6 cellular contexts compared by ENCODE assay signal in genomic region chr1:154956557-154956956, GRCh38. TPM values are rescaled to one million over a fixed set of nuclear protein-coding genes. Genes with fewer than 3 reads are reported as not detected.
A peak's percentile ranks its signal among the peaks of the same experiment; 100 is the strongest.
DNase-seq lines count a peak whose midpoint lies in the region; ATAC-seq, FAIRE-seq and TF ChIP-seq lines count a peak whose summit lies in the region.

No MANE protein-coding gene starts in this region.

- no peaks in the 10 kb centered on the region for H3K9me3 ChIP-seq in tibial artery

- H3K9me3 Mint-ChIP-seq in activated CD4-positive, alpha-beta T cell treated with anti-CD3 and anti-CD28 coated beads, Interleukin-2, amount 10 ng/mL, durations not matched to agents 24 days and 14 days = no peaks in the 10 kb centered on the region

- FAIRE-seq in GM19239 (lab: Jason Lieb, UNC) = no peak

- no peaks in the 10 kb centered on the region for H3K27me3 Mint-ChIP-seq in activated CD4-positive, alpha-beta T cell treated with anti-CD3 and anti-CD28 coated beads, Interleukin-2, amount 10 ng/mL, durations not matched to agents 24 days and 14 days

- intact Hi-C loops in activated CD4-positive, alpha-beta T cell treated with anti-CD3 and anti-CD28 coated beads, Interleukin-2, amount 10 ng/mL, durations not matched to agents 24 days and 14 days (cut with micrococcal nuclease) = loop anchor here (1.0 kb wide), 2 partner anchors 18 to 44 kb away; partner anchors contain the start of gene CKS1B
- intact Hi-C loops in left cardiac atrium (cut with DNase I) (no loop called here), tibial artery (cut with DNase I; ENCODE audit: low total_unique reads) (no loop called here)

- H3K4me1 Mint-ChIP-seq in activated CD4-positive, alpha-beta T cell treated with anti-CD3 and anti-CD28 coated beads, Interleukin-2, amount 10 ng/mL, durations not matched to agents 24 days and 14 days = peaks cover 62% of the 10 kb centered on the region

- peaks cover 0 to 22% (median 14%) of the 10 kb centered on the region in 3 donors for H3K36me3 ChIP-seq in tibial artery

- H3K27ac Mint-ChIP-seq in activated CD4-positive, alpha-beta T cell treated with anti-CD3 and anti-CD28 coated beads, Interleukin-2, amount 10 ng/mL, durations not matched to agents 24 days and 14 days = peak overlapping the region; percentile 96

- no peaks in the 10 kb centered on the region for H3K27me3 ChIP-seq in tibial artery

- peaks cover 7 to 70% (median 57%) of the 10 kb centered on the region in 4 donors for H3K4me1 ChIP-seq in tibial artery

- peak; percentile 7 to 28 for ATAC-seq in left cardiac atrium
- ATAC-seq in HG02981 (IDR thresholded peaks at IDR 0.05; ENCODE audit: unreplicated experiment) = no peak

- H3K27ac ChIP-seq in tibial artery = peak overlapping the region; percentile 82 to 83

- peaks cover 19% of the 10 kb centered on the region for H3K36me3 Mint-ChIP-seq in activated CD4-positive, alpha-beta T cell treated with anti-CD3 and anti-CD28 coated beads, Interleukin-2, amount 10 ng/mL, durations not matched to agents 24 days and 14 days (ENCODE audit: low read depth)

- H3K4me3 Mint-ChIP-seq in activated CD4-positive, alpha-beta T cell treated with anti-CD3 and anti-CD28 coated beads, Interleukin-2, amount 10 ng/mL, durations not matched to agents 24 days and 14 days = peak overlapping the region; percentile 87

- H3K4me3 ChIP-seq in tibial artery = peak overlapping the region; percentile 55 to 61

- TF ChIP-seq CTCF in tibial artery (IDR thresholded peaks at IDR 0.05) = no peak

- no peak for DNase-seq in activated CD4-positive, alpha-beta T cell treated with anti-CD3 and anti-CD28 coated beads, Interleukin-2, amount 10 ng/mL, durations not matched to agents 24 days and 14 days
- DNase-seq in activated CD4-positive, alpha-beta T cell treated with anti-CD3 and anti-CD28 coated beads for 4 hours = no peak
- peak; percentile 50 for DNase-seq in left cardiac atrium
- peak in 1 of 2 donors; percentile 86 for DNase-seq in tibial artery
- DNase-seq in GM19239 (ENCODE audit: insufficient read length, low spot score) = no peak

RNA-seq across cellular contexts. Expression of gene PBXIP1, which starts 0.7 kb away (rescaled TPM):
- total RNA-seq in activated CD4-positive, alpha-beta T cell treated with anti-CD3 and anti-CD28 coated beads, Interleukin-2, amount 10 ng/mL, durations not matched to agents 24 days and 14 days = 19.3 and 21.6 TPM in 2 replicates
- total RNA-seq in left cardiac atrium = 10 to 100 TPM; 58.8 to 69.7 TPM

RNA-seq across cellular contexts. Expression of gene PYGO2, which starts 5.0 kb away (rescaled TPM):
- total RNA-seq in activated CD4-positive, alpha-beta T cell treated with anti-CD3 and anti-CD28 coated beads, Interleukin-2, amount 10 ng/mL, durations not matched to agents 24 days and 14 days = 34.4 and 34.8 TPM in 2 replicates
- 10 to 100 TPM; 15.3 to 15.8 TPM for total RNA-seq in left cardiac atrium

RNA-seq across cellular contexts. Expression of gene SHC1, which starts 14.0 kb away (rescaled TPM):
- total RNA-seq in activated CD4-positive, alpha-beta T cell treated with anti-CD3 and anti-CD28 coated beads, Interleukin-2, amount 10 ng/mL, durations not matched to agents 24 days and 14 days = 50.4 and 60.5 TPM in 2 replicates
- 100 to 1,000 TPM in 1 of 2 donors, 10 to 100 TPM in 1; 88.7 to 102 TPM for total RNA-seq in left cardiac atrium

RNA-seq across cellular contexts. Expression of gene CKS1B, which starts 17.9 kb away (rescaled TPM):
- 179 and 181 TPM in 2 replicates for total RNA-seq in activated CD4-positive, alpha-beta T cell treated with anti-CD3 and anti-CD28 coated beads, Interleukin-2, amount 10 ng/mL, durations not matched to agents 24 days and 14 days
- 10 to 100 TPM; 26.9 to 33.8 TPM for total RNA-seq in left cardiac atrium

RNA-seq across cellular contexts. Expression of gene PMVK, which starts 20.0 kb away (rescaled TPM):
- total RNA-seq in activated CD4-positive, alpha-beta T cell treated with anti-CD3 and anti-CD28 coated beads, Interleukin-2, amount 10 ng/mL, durations not matched to agents 24 days and 14 days = 47.4 and 47.7 TPM in 2 replicates
- 10 to 100 TPM; 55.9 to 63.7 TPM for total RNA-seq in left cardiac atrium
